In genomic region chr3:129602309-129602708, GRCh38 we compare ENCODE assay signal across 16 cellular contexts. TPM values are rescaled to one million over a fixed set of nuclear protein-coding genes. Genes with fewer than 3 reads are reported as not detected.
A peak's percentile ranks its signal among the peaks of the same experiment; 100 is the strongest.
DNase-seq lines count a peak whose midpoint lies in the region; ATAC-seq and TF ChIP-seq lines count a peak whose summit lies in the region.
"Had no signal": no experiment of that assay in that cellular context is flagged by ENCODE, and none has a peak within 500 bp of the region (broad histone marks: within the 10 kb centered on the region; RNA-seq: fewer than 3 reads in every experiment).

No MANE protein-coding gene starts in this region.

- H3K4me2 ChIP-seq in mesenchymal stem cell (ENCODE audit: low read length, poor library complexity, severe bottlenecking) = no peak overlapping the region
- H3K4me2 ChIP-seq: KMS-11 had no signal

- H3K18ac ChIP-seq in mesenchymal stem cell (ENCODE audit: low read depth in 1 of 2, low read length in 2 of 2) = peak overlapping the region; percentile 17 to 82

- 82% methylated on average over 11 of the region's 11 CpGs for WGBS in mesenchymal stem cell

- H4K91ac ChIP-seq in mesenchymal stem cell (ENCODE audit: low read length) = peak overlapping the region; percentile 7

- no peak overlapping the region for H3K4me3 Mint-ChIP-seq in activated CD4-positive, alpha-beta T cell treated with anti-CD3 and anti-CD28 coated beads for 36 hours
- H3K4me3 Mint-ChIP-seq: activated CD4-positive, alpha-beta memory T cell treated with anti-CD3 and anti-CD28 coated beads for 36 hours had no signal

- H3K9me3 ChIP-seq in mesenchymal stem cell (ENCODE audit: control insufficient read depth, low read length) = no peaks in the 10 kb centered on the region
- no peaks in the 10 kb centered on the region for H3K9me3 ChIP-seq in thoracic aorta

- TF ChIP-seq CTCF in brain microvascular endothelial cell (IDR thresholded peaks at IDR 0.05; ENCODE audit: low read depth, low read length, missing control alignments) (no peak), thoracic aorta (IDR thresholded peaks at IDR 0.05) (no peak)

- peaks cover 76% of the 10 kb centered on the region for H3K4me1 ChIP-seq in mesenchymal stem cell (ENCODE audit: control insufficient read depth, insufficient read depth, low read depth, low read length)
- H3K4me1 ChIP-seq in thoracic aorta (ENCODE audit: control insufficient read depth in 1 of 2, low read depth in 2 of 2) = peaks cover 36 to 77% of the 10 kb centered on the region in 2 donors

- peak overlapping the region; percentile 90 for H2AK5ac ChIP-seq in mesenchymal stem cell (ENCODE audit: low read length, severe bottlenecking)

- POLR2A ChIA-PET in activated CD4-positive, alpha-beta T cell treated with anti-CD3 and anti-CD28 coated beads for 36 hours (lab: Charles Lee) = no interaction called here

- peaks cover 10% of the 10 kb centered on the region for H3K4me1 Mint-ChIP-seq in activated CD4-positive, alpha-beta T cell treated with anti-CD3 and anti-CD28 coated beads for 36 hours

- intact Hi-C loops in activated CD4-positive, alpha-beta T cell treated with anti-CD3 and anti-CD28 coated beads for 36 hours (cut with DNase I, micrococcal nuclease) = loop anchor here in 1 of 2 experiments (10.0 kb wide), 1 partner anchor 108 kb away; no protein-coding TSS in a partner anchor

- no peak overlapping the region for H2AFZ ChIP-seq in mesenchymal stem cell (ENCODE audit: low read depth, low read length)
- H2AFZ ChIP-seq: PC-9 had no signal

- H3K27ac ChIP-seq in brain microvascular endothelial cell = peak overlapping the region; percentile 88
- H3K27ac ChIP-seq in mesenchymal stem cell (ENCODE audit: low read length, poor library complexity, severe bottlenecking) = no peak overlapping the region
- H3K27ac ChIP-seq in thoracic aorta = peak overlapping the region; percentile 2 to 76
- H3K27ac ChIP-seq: KMS-11, PC-9 had no signal

- H2BK5ac ChIP-seq in mesenchymal stem cell (ENCODE audit: low read depth, low read length, poor library complexity, severe bottlenecking) = no peak overlapping the region

- ATAC-seq in thoracic aorta (ENCODE audit: insufficient number of reproducible peaks, low FRiP score, low read depth) = no peak
- no peak for ATAC-seq in activated CD4-positive, alpha-beta T cell treated with anti-CD3 and anti-CD28 coated beads for 36 hours

- H3K9ac ChIP-seq in mesenchymal stem cell (ENCODE audit: low read length) = peak overlapping the region; percentile 74
- H3K9ac ChIP-seq: KMS-11 had no signal

- peak overlapping the region; percentile 47 for H4K8ac ChIP-seq in mesenchymal stem cell (ENCODE audit: low read length)

- in situ Hi-C loops in brain microvascular endothelial cell (cut with HindIII; ENCODE audit: low pct_ligation_motif_present, low sequenced_read_pairs) = no loop called here

- CTCF ChIA-PET in activated CD4-positive, alpha-beta T cell treated with anti-CD3 and anti-CD28 coated beads for 36 hours (lab: Charles Lee) = no interaction called here

- peak overlapping the region; percentile 3 for H2BK120ac ChIP-seq in mesenchymal stem cell (ENCODE audit: low read depth, low read length)

- peak in 2 of 3 experiments; percentile 36 to 38 for DNase-seq in NCI-H1417 (lab: John Stamatoyannopoulos, UW)
- DNase-seq in NCI-H1417 treated with DMSO at 0.1 percent for 48 hours (lab: John Stamatoyannopoulos, UW) = no peak
- DNase-seq in brain microvascular endothelial cell = no peak
- DNase-seq in mesenchymal stem cell = no peak
- no peak for DNase-seq in thoracic aorta (ENCODE audit: low spot score)
- no peak for DNase-seq in activated CD4-positive, alpha-beta T cell treated with anti-CD3 and anti-CD28 coated beads for 36 hours
- no peak for DNase-seq in activated naive CD4-positive, alpha-beta T cell treated with Interleukin-2 at 50 U/mL for 16 hours
- no peak for DNase-seq in NCI-H187 treated with DMSO at 0.1 percent for 48 hours (lab: John Stamatoyannopoulos, UW)
- DNase-seq: activated CD4-positive, alpha-beta memory T cell treated with anti-CD3 and anti-CD28 coated beads for 36 hours; activated gamma-delta T cell; DMS 273 treated with DMSO at 0.1 percent for 48 hours; foreskin fibroblast; PC-9 had no signal

- peak overlapping the region; percentile 20 to 43 for H3K4ac ChIP-seq in mesenchymal stem cell (ENCODE audit: low read depth in 1 of 2, low read length in 2 of 2)

- H3K23ac ChIP-seq in mesenchymal stem cell (ENCODE audit: low read length in 2 of 2) = peak overlapping the region in 1 of 2 experiments; percentile 75

- no peaks in the 10 kb centered on the region for H3K27me3 ChIP-seq in brain microvascular endothelial cell (replicated peaks)
- H3K27me3 ChIP-seq in mesenchymal stem cell (ENCODE audit: control insufficient read depth in 1 of 2, insufficient read depth in 1 of 2, low read length in 2 of 2) = no peaks in the 10 kb centered on the region
- H3K27me3 ChIP-seq in thoracic aorta (replicated peaks; ENCODE audit: insufficient read depth) = no peaks in the 10 kb centered on the region

- peak overlapping the region in 1 of 2 experiments; percentile 91 for H3K14ac ChIP-seq in mesenchymal stem cell (ENCODE audit: low read length in 2 of 2)

- H3K27ac Mint-ChIP-seq in activated CD4-positive, alpha-beta T cell treated with anti-CD3 and anti-CD28 coated beads for 36 hours = no peak overlapping the region
- H3K27ac Mint-ChIP-seq: activated CD4-positive, alpha-beta memory T cell treated with anti-CD3 and anti-CD28 coated beads for 36 hours had no signal

- H3K36me3 ChIP-seq in brain microvascular endothelial cell (replicated peaks) (no peaks in the 10 kb centered on the region), mesenchymal stem cell (ENCODE audit: control insufficient read depth in 1 of 2, insufficient read depth in 2 of 2, low read depth in 1 of 2, low read length in 2 of 2) (peaks cover 0 to 24% of the 10 kb centered on the region in 2 experiments), thoracic aorta (no peaks in the 10 kb centered on the region)

- no peaks in the 10 kb centered on the region for H3K79me1 ChIP-seq in mesenchymal stem cell (replicated peaks; ENCODE audit: low read length, poor library complexity, severe bottlenecking)

- H2BK12ac ChIP-seq in mesenchymal stem cell (ENCODE audit: low read length in 2 of 2) = peak overlapping the region; percentile 44 to 99

- no peak overlapping the region for H3K4me3 ChIP-seq in brain microvascular endothelial cell (ENCODE audit: low read depth, low read length)
- H3K4me3 ChIP-seq in mesenchymal stem cell (ENCODE audit: insufficient read depth in 1 of 2, low read depth in 1 of 2, low read length in 2 of 2) = peak overlapping the region in 1 of 2 experiments; percentile 85
- H3K4me3 ChIP-seq in thoracic aorta = peak overlapping the region; percentile 86
- H3K4me3 ChIP-seq: PC-9 had no signal

- H3K27me3 Mint-ChIP-seq in activated CD4-positive, alpha-beta T cell treated with anti-CD3 and anti-CD28 coated beads for 36 hours = peaks cover 17% of the 10 kb centered on the region

- peak overlapping the region; percentile 32 for H2BK15ac ChIP-seq in mesenchymal stem cell (ENCODE audit: low read depth, poor library complexity, severe bottlenecking)

- no peaks in the 10 kb centered on the region for H3K9me3 Mint-ChIP-seq in activated CD4-positive, alpha-beta T cell treated with anti-CD3 and anti-CD28 coated beads for 36 hours (ENCODE audit: low read depth)
- H3K9me3 Mint-ChIP-seq: activated CD4-positive, alpha-beta memory T cell treated with anti-CD3 and anti-CD28 coated beads for 36 hours had no signal

- H3K36me3 Mint-ChIP-seq in activated CD4-positive, alpha-beta T cell treated with anti-CD3 and anti-CD28 coated beads for 36 hours (ENCODE audit: low read depth) = no peaks in the 10 kb centered on the region

RNA-seq across cellular contexts. Expression of gene PLXND1, which starts 4.2 kb away (rescaled TPM):
- polyA plus RNA-seq in mesenchymal stem cell (2013, experiment 1 of 2) = 288 TPM
- 288 TPM for polyA plus RNA-seq in mesenchymal stem cell (2013, experiment 2 of 2)
- 100 to 1,000 TPM; 207 to 246 TPM for total RNA-seq in thoracic aorta
- 1 to 10 TPM; 3.1 to 4.6 TPM for total RNA-seq in activated CD4-positive, alpha-beta T cell treated with anti-CD3 and anti-CD28 coated beads for 36 hours

RNA-seq across cellular contexts. Expression of gene H1-8, which starts 59.3 kb away (rescaled TPM):
- polyA plus RNA-seq in mesenchymal stem cell (2013, experiment 1 of 2) = not detected
- not detected for polyA plus RNA-seq in mesenchymal stem cell (2013, experiment 2 of 2)
- total RNA-seq in thoracic aorta = not detected
- not detected for total RNA-seq in activated CD4-positive, alpha-beta T cell treated with anti-CD3 and anti-CD28 coated beads for 36 hours
- total RNA-seq: activated CD4-positive, alpha-beta memory T cell treated with anti-CD3 and anti-CD28 coated beads for 36 hours; cerebellum; PC-9; subcutaneous adipose tissue had no signal

Comparison
In these comparisons a context has a peak if more than half of its experiments do, and no peak if none do; other contexts are left out.
1. DNase-seq: peak in NCI-H1417 (2 of 3); none in NCI-H1417 treated with DMSO at 0.1 percent for 48 hours (single experiment), brain microvascular endothelial cell (single experiment), mesenchymal stem cell (single experiment), thoracic aorta (single experiment), activated CD4-positive, alpha-beta T cell treated with anti-CD3 and anti-CD28 coated beads for 36 hours (single experiment), activated naive CD4-positive, alpha-beta T cell treated with Interleukin-2 at 50 U/mL for 16 hours (single experiment) and NCI-H187 treated with DMSO at 0.1 percent for 48 hours (single experiment).
2. RNA of gene PLXND1, which starts 4.2 kb away (total RNA-seq): 207 to 246 TPM in thoracic aorta; 3.1 to 4.6 TPM in activated CD4-positive, alpha-beta T cell treated with anti-CD3 and anti-CD28 coated beads for 36 hours; every median in the first group is over 10 times any median in the second.